ENCODE assay signal across 26 cellular contexts in genomic region chr1:157798211-157798610, GRCh38. TPM values are rescaled to one million over a fixed set of nuclear protein-coding genes. Genes with fewer than 3 reads are reported as not detected.
DNase-seq lines count a peak whose midpoint lies in the region; ATAC-seq, FAIRE-seq and TF ChIP-seq lines count a peak whose summit lies in the region.
"Had no signal": no experiment of that assay in that cellular context is flagged by ENCODE, and none has a peak within 500 bp of the region (broad histone marks: within the 10 kb centered on the region; RNA-seq: fewer than 3 reads in every experiment).

No MANE protein-coding gene starts in this region.

- intact Hi-C loops in GM12878 (cut with micrococcal nuclease; ENCODE audit: unreplicated experiment): no loop called here

- DNase-seq in DMS53 (lab: John Stamatoyannopoulos, UW): peak; percentile 86
- DNase-seq in M059J (ENCODE audit: low read depth): peak; percentile 5
- no peak for DNase-seq in GM12878 (ENCODE audit: low read depth, low spot score)
- DNase-seq in memory B cell (ENCODE audit: low spot score in 2 of 2): no peak
- DNase-seq in mesenteric fat pad (ENCODE audit: low spot score): no peak
- no peak for DNase-seq in NCI-H1436 treated with DMSO at 0.1 percent for 48 hours (lab: John Stamatoyannopoulos, UW)
- DNase-seq in activated CD4-positive, alpha-beta memory T cell treated with anti-CD3 and anti-CD28 coated beads, Interleukin-2, amount 10 ng/mL, durations not matched to agents 7 days and 5 days: no peak
- DNase-seq: activated CD4-positive, alpha-beta T cell treated with anti-CD3 and anti-CD28 coated beads, Interleukin-2, amount 50 U/mL, for 1 hour; activated CD8-positive, alpha-beta memory T cell treated with anti-CD3 and anti-CD28 coated beads, Interleukin-2, amount 50 U/mL, for 48 hours; activated effector memory CD4-positive, alpha-beta T cell treated with Interleukin-2 at 50 U/mL for 16 hours; activated naive CD8-positive, alpha-beta T cell treated with anti-CD3 and anti-CD28 coated beads, Interleukin-2, amount 50 U/mL, for 24 hours; CD8-positive, alpha-beta T cell; DND-41; foreskin fibroblast; hypothalamus; islet precursor cell; NCI-H1417 treated with DMSO at 0.1 percent for 48 hours; NCI-H2171 treated with DMSO at 0.1 percent for 48 hours; RPMI8226; stimulated activated CD4-positive, alpha-beta T cell treated with anti-CD3 and anti-CD28 coated beads, Interleukin-4, amount 100 ng/mL, for 4 hours; substantia nigra had no signal

- H3K9me3 Mint-ChIP-seq in memory B cell: peaks cover 2% of the 10 kb centered on the region
- no peaks in the 10 kb centered on the region for H3K9me3 Mint-ChIP-seq in activated CD4-positive, alpha-beta memory T cell treated with anti-CD3 and anti-CD28 coated beads, Interleukin-2, amount 10 ng/mL, durations not matched to agents 7 days and 5 days

- no peak overlapping the region for H3K4me2 ChIP-seq in GM12878 (ENCODE audit: control insufficient read depth, insufficient read depth)
- H3K4me2 ChIP-seq: KMS-11 had no signal

- H3K4me1 Mint-ChIP-seq in memory B cell: peaks cover 18% of the 10 kb centered on the region
- no peaks in the 10 kb centered on the region for H3K4me1 Mint-ChIP-seq in activated CD4-positive, alpha-beta memory T cell treated with anti-CD3 and anti-CD28 coated beads, Interleukin-2, amount 10 ng/mL, durations not matched to agents 7 days and 5 days

- no peak overlapping the region; the same call in 1 of the 2 replicates for H3K9ac ChIP-seq in GM12878 (ENCODE audit: control insufficient read depth, insufficient read depth, low read length)
- H3K9ac ChIP-seq: KMS-11 had no signal

- H4K20me1 ChIP-seq in GM12878 (ENCODE audit: control insufficient read depth, insufficient read depth): no peaks in the 10 kb centered on the region

- H3K9me3 ChIP-seq in GM12878 (replicated peaks; ENCODE audit: control insufficient read depth, insufficient read depth, low read length): no peaks in the 10 kb centered on the region; the same call in 2 of the 3 replicates
- H3K9me3 ChIP-seq: vagina had no signal

- CTCF ChIA-PET in GM12878 (lab: Yijun Ruan, JAX): no interaction called here
- CTCF ChIA-PET in activated CD4-positive, alpha-beta memory T cell treated with anti-CD3 and anti-CD28 coated beads, Interleukin-2, amount 10 ng/mL, durations not matched to agents 7 days and 5 days (lab: Charles Lee): no interaction called here

- in situ Hi-C loops in GM12878 (cut with MboI): no loop called here

- H3K27me3 ChIP-seq in GM12878 (replicated peaks in 1 of 2; ENCODE audit: control insufficient read depth in 2 of 2, insufficient read depth in 2 of 2, low read length in 1 of 2): peaks cover 0 to 1% of the 10 kb centered on the region in 2 experiments; a peak in 2 of 4 replicates
- H3K27me3 ChIP-seq: vagina had no signal

- peaks cover 43% of the 10 kb centered on the region for H3K36me3 Mint-ChIP-seq in memory B cell
- no peaks in the 10 kb centered on the region for H3K36me3 Mint-ChIP-seq in activated CD4-positive, alpha-beta memory T cell treated with anti-CD3 and anti-CD28 coated beads, Interleukin-2, amount 10 ng/mL, durations not matched to agents 7 days and 5 days (ENCODE audit: low read depth)
- H3K36me3 Mint-ChIP-seq: CD8-positive, alpha-beta T cell had no signal

- ATAC-seq in GM12878 (no peak), memory B cell (ENCODE audit: low read depth) (peak; percentile 89), GM19397 (IDR thresholded peaks at IDR 0.05; ENCODE audit: unreplicated experiment) (no peak)
- ATAC-seq: activated naive CD8-positive, alpha-beta T cell treated with anti-CD3 and anti-CD28 coated beads, Interleukin-2, amount 50 U/mL, for 24 hours; CD8-positive, alpha-beta T cell had no signal

- H3K79me2 ChIP-seq in GM12878 (ENCODE audit: control insufficient read depth, insufficient read depth, low read length): no peaks in the 10 kb centered on the region

- H3K4me1 ChIP-seq in GM12878 (ENCODE audit: control insufficient read depth, insufficient read depth, low read length): no peaks in the 10 kb centered on the region
- H3K4me1 ChIP-seq: vagina had no signal

- no peak for TF ChIP-seq CTCF in GM12878 (IDR thresholded peaks at IDR 0.05 in 2 of 3, conservative IDR thresholded peaks at IDR 0.05 in 1 of 3; ENCODE audit: control insufficient read depth in 2 of 3, extremely low read depth in 1 of 3, insufficient read depth in 1 of 3, low read depth in 3 of 3, low read length in 3 of 3)

- TF ChIP-seq POLR2A in GM12878 (IDR thresholded peaks at IDR 0.05; ENCODE audit: low read depth, low read length): no peak

- TF ChIP-seq EP300 in GM12878 (IDR thresholded peaks at IDR 0.05; ENCODE audit: borderline replicate concordance in 1 of 2, control insufficient read depth in 1 of 2, low read depth in 2 of 2, low read length in 2 of 2): no peak

- H2AFZ ChIP-seq in GM12878 (ENCODE audit: control insufficient read depth, low read depth, low read length): no peak overlapping the region

- POLR2A ChIA-PET in GM12878 (lab: Charles Lee): no interaction called here
- POLR2A ChIA-PET in activated CD4-positive, alpha-beta memory T cell treated with anti-CD3 and anti-CD28 coated beads, Interleukin-2, amount 10 ng/mL, durations not matched to agents 7 days and 5 days (lab: Charles Lee): no interaction called here

- H3K27ac Mint-ChIP-seq in memory B cell: no peak overlapping the region
- H3K27ac Mint-ChIP-seq in activated CD4-positive, alpha-beta memory T cell treated with anti-CD3 and anti-CD28 coated beads, Interleukin-2, amount 10 ng/mL, durations not matched to agents 7 days and 5 days: no peak overlapping the region
- H3K27ac Mint-ChIP-seq: activated naive CD8-positive, alpha-beta T cell treated with anti-CD3 and anti-CD28 coated beads, Interleukin-2, amount 50 U/mL, for 24 hours; CD8-positive, alpha-beta T cell had no signal

- no peak for FAIRE-seq in GM12878 (lab: Jason Lieb, UNC)

- no peak for TF ChIP-seq RAD21 in GM12878 (IDR thresholded peaks at IDR 0.05; ENCODE audit: insufficient read depth, low read depth, low read length)

- SMC1A ChIA-PET in GM12878 (lab: Charles Lee; ENCODE audit: uncharacterized antibody, unreplicated experiment): no interaction called here

- H3K4me3 ChIP-seq in GM12878: no peak overlapping the region
- H3K4me3 ChIP-seq: vagina had no signal

- BruUV-seq in GM12878 (replicated peaks; lab: Mats Ljungman, UMichigan): no TSS peak

- no peaks in the 10 kb centered on the region for H3K36me3 ChIP-seq in GM12878 (ENCODE audit: control insufficient read depth in 2 of 2, insufficient read depth in 2 of 2, low read length in 1 of 2)
- H3K36me3 ChIP-seq: vagina had no signal

- no peak overlapping the region for H3K27ac ChIP-seq in GM12878 (ENCODE audit: control insufficient read depth, insufficient read depth)
- H3K27ac ChIP-seq: KMS-11, vagina had no signal

- H3K27me3 Mint-ChIP-seq in memory B cell: no peaks in the 10 kb centered on the region
- H3K27me3 Mint-ChIP-seq in activated CD4-positive, alpha-beta memory T cell treated with anti-CD3 and anti-CD28 coated beads, Interleukin-2, amount 10 ng/mL, durations not matched to agents 7 days and 5 days: no peaks in the 10 kb centered on the region
- H3K27me3 Mint-ChIP-seq: activated naive CD8-positive, alpha-beta T cell treated with anti-CD3 and anti-CD28 coated beads, Interleukin-2, amount 50 U/mL, for 24 hours had no signal

- RAD21 ChIA-PET in GM12878 (lab: Charles Lee; ENCODE audit: unreplicated experiment): no interaction called here

- no peak overlapping the region for H3K4me3 Mint-ChIP-seq in memory B cell
- no peak overlapping the region for H3K4me3 Mint-ChIP-seq in activated CD4-positive, alpha-beta memory T cell treated with anti-CD3 and anti-CD28 coated beads, Interleukin-2, amount 10 ng/mL, durations not matched to agents 7 days and 5 days
- H3K4me3 Mint-ChIP-seq: activated naive CD8-positive, alpha-beta T cell treated with anti-CD3 and anti-CD28 coated beads, Interleukin-2, amount 50 U/mL, for 24 hours; CD8-positive, alpha-beta T cell had no signal

- 36% methylated on average over 5 of the region's 5 CpGs for WGBS in GM12878 (ENCODE audit: insufficient coverage, insufficient replicate concordance, low lambda C conversion rate, missing lambda C conversion rate)

RNA-seq across cellular contexts. Expression of gene FCRL2, which starts 21.3 kb away (rescaled TPM):
- total RNA-seq in M059J (2014; rRNA removed; shearing (Covaris generic)): not detected in 2 replicates
- total RNA-seq in GM12878 (2013; cell fraction: nucleolus; rRNA removed): 2.9 and 3.2 TPM in 2 replicates
- 0.22 and 0.51 TPM in 2 replicates for total RNA-seq in GM12878 (2014; rRNA removed)
- total RNA-seq in GM12878 (2014; rRNA removed; fragmentation: Illumina TruSeq; extraction: Trizol): 0.46 and 0.67 TPM in 2 replicates
- total RNA-seq in GM12878 (2021): 0.21 and 0.36 TPM in 2 replicates
- 0.22 TPM for polyA plus RNA-seq in GM12878 (2011; ENCODE audit: low read depth)
- polyA plus RNA-seq in GM12878 (2011; rRNA removed): 7.3 and 8.1 TPM in 2 replicates
- polyA plus RNA-seq in GM12878 (2011; cell fraction: cytosol; rRNA removed): 2.3 and 3.0 TPM in 2 replicates
- polyA plus RNA-seq in GM12878 (2011; cell fraction: nucleus; rRNA removed): 6.7 and 8.7 TPM in 2 replicates
- 0.14 and 0.31 TPM in 2 replicates for polyA plus RNA-seq in GM12878 (2012)
- 0.48 and 0.59 TPM in 2 replicates for polyA plus RNA-seq in GM12878 (2014; fragmentation: Illumina TruSeq; extraction: Trizol)
- polyA plus RNA-seq in GM12878 (2014; fragmentation: Nextera tagmentation; extraction: Ambion mirVana): under 1 TPM; 0.64 to 0.89 TPM
- polyA plus RNA-seq in GM12878 (2014; rRNA removed): 0.63 and 0.86 TPM in 2 replicates
- under 1 TPM; 0.07 to 0.23 TPM for polyA plus RNA-seq in GM12878 (2016; fragmentation: Nextera tagmentation; extraction: Ambion mirVana)
- polyA minus RNA-seq in GM12878 (2011; rRNA and poly(A)+ RNA removed): 2.0 and 3.9 TPM in 2 replicates
- 1.6 and 2.3 TPM in 2 replicates for polyA minus RNA-seq in GM12878 (2011; cell fraction: cytosol; rRNA and poly(A)+ RNA removed)
- 2.8 and 6.0 TPM in 2 replicates for polyA minus RNA-seq in GM12878 (2011; cell fraction: nucleus; rRNA and poly(A)+ RNA removed)
- not detected for total RNA-seq in mesenteric fat pad
- not detected for total RNA-seq in activated CD4-positive, alpha-beta memory T cell treated with anti-CD3 and anti-CD28 coated beads, Interleukin-2, amount 10 ng/mL, durations not matched to agents 7 days and 5 days
- total RNA-seq: pulmonary artery endothelial cell, vagina had no signal

RNA-seq across cellular contexts. Expression of gene FCRL1, which starts 21.7 kb away (rescaled TPM):
- not detected in 2 replicates for total RNA-seq in M059J (2014; rRNA removed; shearing (Covaris generic))
- 1.6 and 2.0 TPM in 2 replicates for total RNA-seq in GM12878 (2013; cell fraction: nucleolus; rRNA removed)
- total RNA-seq in GM12878 (2014; rRNA removed) (0.76 and 0.85 TPM in 2 replicates), GM12878 (2014; rRNA removed; fragmentation: Illumina TruSeq; extraction: Trizol) (0.81 and 1.2 TPM in 2 replicates), GM12878 (2021) (0.85 and 0.90 TPM in 2 replicates), mesenteric fat pad (0.32 TPM)
- 0.28 TPM for polyA plus RNA-seq in GM12878 (2011; ENCODE audit: low read depth)
- polyA plus RNA-seq in GM12878 (2011; rRNA removed) (2.2 and 2.3 TPM in 2 replicates), GM12878 (2014; fragmentation: Illumina TruSeq; extraction: Trizol) (1.2 and 1.5 TPM in 2 replicates), GM12878 (2014; fragmentation: Nextera tagmentation; extraction: Ambion mirVana) (under 1 TPM; 0.23 to 0.68 TPM), GM12878 (2014; rRNA removed) (1.5 and 2.4 TPM in 2 replicates), GM12878 (2016; fragmentation: Nextera tagmentation; extraction: Ambion mirVana) (not detected)
- 0.70 and 1.2 TPM in 2 replicates for polyA plus RNA-seq in GM12878 (2011; cell fraction: cytosol; rRNA removed)
- 4.4 and 5.0 TPM in 2 replicates for polyA plus RNA-seq in GM12878 (2011; cell fraction: nucleus; rRNA removed)
- polyA plus RNA-seq in GM12878 (2012): 0.07 and 0.42 TPM in 2 replicates
- polyA minus RNA-seq in GM12878 (2011; rRNA and poly(A)+ RNA removed): 0.98 and 2.9 TPM in 2 replicates
- polyA minus RNA-seq in GM12878 (2011; cell fraction: cytosol; rRNA and poly(A)+ RNA removed): not detected in 2 replicates
- polyA minus RNA-seq in GM12878 (2011; cell fraction: nucleus; rRNA and poly(A)+ RNA removed): 2.3 and 4.3 TPM in 2 replicates
- total RNA-seq in activated CD4-positive, alpha-beta memory T cell treated with anti-CD3 and anti-CD28 coated beads, Interleukin-2, amount 10 ng/mL, durations not matched to agents 7 days and 5 days: not detected
- total RNA-seq: pulmonary artery endothelial cell had no signal

RNA-seq across cellular contexts. Expression of gene CD5L, which starts 43.4 kb away (rescaled TPM):
- total RNA-seq in M059J (2014; rRNA removed; shearing (Covaris generic)): 0.10 TPM in 1 of 2 replicates, not detected in the other
- 0.93 and 0.94 TPM in 2 replicates for total RNA-seq in GM12878 (2013; cell fraction: nucleolus; rRNA removed)
- total RNA-seq in GM12878 (2014; rRNA removed) (0.27 and 0.28 TPM in 2 replicates), GM12878 (2014; rRNA removed; fragmentation: Illumina TruSeq; extraction: Trizol) (0.45 and 0.46 TPM in 2 replicates), GM12878 (2021) (0.10 and 0.43 TPM in 2 replicates), mesenteric fat pad (not detected)
- polyA plus RNA-seq in GM12878 (2011; ENCODE audit: low read depth): not detected
- polyA plus RNA-seq in GM12878 (2011; rRNA removed) (0.14 and 0.20 TPM in 2 replicates), GM12878 (2014; fragmentation: Illumina TruSeq; extraction: Trizol) (0.15 and 0.40 TPM in 2 replicates), GM12878 (2014; fragmentation: Nextera tagmentation; extraction: Ambion mirVana) (under 1 TPM; 0.53 to 0.57 TPM), GM12878 (2014; rRNA removed) (0.20 and 0.44 TPM in 2 replicates), GM12878 (2016; fragmentation: Nextera tagmentation; extraction: Ambion mirVana) (under 1 TPM; 0.16 to 0.33 TPM)
- 0.17 and 0.19 TPM in 2 replicates for polyA plus RNA-seq in GM12878 (2011; cell fraction: cytosol; rRNA removed)
- polyA plus RNA-seq in GM12878 (2011; cell fraction: nucleus; rRNA removed): 0.25 and 0.26 TPM in 2 replicates
- not detected in 2 replicates for polyA plus RNA-seq in GM12878 (2012)
- polyA minus RNA-seq in GM12878 (2011; rRNA and poly(A)+ RNA removed): 1.3 and 1.4 TPM in 2 replicates
- polyA minus RNA-seq in GM12878 (2011; cell fraction: cytosol; rRNA and poly(A)+ RNA removed): not detected in 2 replicates
- polyA minus RNA-seq in GM12878 (2011; cell fraction: nucleus; rRNA and poly(A)+ RNA removed): 1.8 and 1.9 TPM in 2 replicates
- total RNA-seq in activated CD4-positive, alpha-beta memory T cell treated with anti-CD3 and anti-CD28 coated beads, Interleukin-2, amount 10 ng/mL, durations not matched to agents 7 days and 5 days: not detected
- total RNA-seq: CD8-positive, alpha-beta T cell; mononuclear cell; pulmonary artery endothelial cell; vagina had no signal

Comparison
In these comparisons a context has a peak if more than half of its experiments do, and no peak if none do; other contexts are left out.
1. DNase-seq: peak in DMS53 (single experiment) and M059J (single experiment); none in GM12878 (single experiment), memory B cell (0 of 2), mesenteric fat pad (single experiment), NCI-H1436 treated with DMSO at 0.1 percent for 48 hours (single experiment) and activated CD4-positive, alpha-beta memory T cell treated with anti-CD3 and anti-CD28 coated beads, Interleukin-2, amount 10 ng/mL, durations not matched to agents 7 days and 5 days (single experiment).